ENCODE assay signal across 8 cellular contexts in the genomic region with DNA sequence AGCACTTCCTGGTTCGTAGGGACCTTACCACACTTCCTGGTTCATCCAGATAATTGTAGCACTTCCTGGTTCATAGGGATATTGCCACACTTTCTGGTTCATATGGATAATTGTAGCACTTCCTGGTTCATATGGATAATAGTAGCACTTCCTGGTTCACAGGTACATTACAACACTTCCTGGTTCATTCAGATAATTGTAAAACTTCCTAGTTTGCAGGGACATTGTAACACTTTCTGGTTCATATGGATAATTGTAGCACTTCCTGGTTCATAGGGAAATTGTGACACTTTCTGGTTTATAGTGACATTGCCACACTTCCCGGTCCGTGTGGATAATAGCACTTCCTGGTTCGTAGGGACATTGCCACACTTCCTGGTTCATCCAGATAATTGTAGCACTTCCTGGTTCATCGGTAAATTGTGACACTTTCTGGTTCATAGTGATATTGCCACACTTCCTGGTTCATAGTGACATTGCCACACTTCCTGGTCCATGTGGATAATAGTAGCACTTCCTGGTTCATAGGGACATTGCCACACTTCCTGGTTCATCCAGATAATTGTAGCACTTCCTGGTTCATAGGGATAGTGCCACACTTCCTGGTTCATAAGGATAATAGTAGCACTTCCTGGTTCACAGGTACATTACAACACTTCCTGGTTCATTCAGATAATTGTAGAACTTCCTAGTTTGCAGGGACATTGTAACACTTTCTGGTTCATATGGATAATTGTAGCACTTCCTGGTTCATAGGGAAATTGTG.
DNase-seq lines count a peak whose midpoint lies in the region; ATAC-seq and TF ChIP-seq lines count a peak whose summit lies in the region.
"Not testable (repeated sequence)": the region's sequence is repeated elsewhere in the genome, so short reads cannot be mapped to it uniquely, and the experiment has no call there.

No MANE protein-coding gene starts in this region.

- H3K14ac ChIP-seq in IMR-90 (replicated peaks; ENCODE audit: low read depth, low read length): not testable (repeated sequence)

- H2AFZ ChIP-seq in IMR-90 (replicated peaks; ENCODE audit: low read length, poor library complexity): not testable (repeated sequence)

- TF ChIP-seq POLR2A in IMR-90 (IDR thresholded peaks at IDR 0.05; ENCODE audit: low read depth, low read length): not testable (repeated sequence)

- peaks cover 0 to 20% (median 9%) of the 10 kb centered on the region in 10 experiments; a peak in 8 of 20 replicates for H3K4me1 ChIP-seq in BLaER1 treated with 17β-estradiol and CSF1 and Interleukin-3, amounts not matched to agents 10 nM and 100 nM
- H3K4me1 ChIP-seq in IMR-90 (ENCODE audit: control insufficient read depth, insufficient read depth, low read length): not testable (repeated sequence)
- H3K4me1 ChIP-seq in naive thymus-derived CD4-positive, alpha-beta T cell (ENCODE audit: control insufficient read depth in 2 of 2, insufficient read depth in 2 of 2, low read length in 2 of 2): peaks cover 16% of the 10 kb centered on the region in 2 donors

- H4K5ac ChIP-seq in IMR-90 (ENCODE audit: low read depth, low read length): 0 out of 2 replicates have a peak overlapping the region, but pooled peaks have one; percentile 40

- H2AK9ac ChIP-seq in IMR-90 (replicated peaks; ENCODE audit: low read depth, low read length, poor library complexity): not testable (repeated sequence)

- H3K23ac ChIP-seq in IMR-90 (ENCODE audit: low read depth, low read length): not testable (repeated sequence)

- not testable (repeated sequence) for H2BK20ac ChIP-seq in IMR-90 (ENCODE audit: low read depth, low read length)

- not testable (repeated sequence) for TF ChIP-seq RAD21 in IMR-90 (IDR thresholded peaks at IDR 0.05; ENCODE audit: low read length)

- not testable (repeated sequence) for H2BK15ac ChIP-seq in IMR-90 (ENCODE audit: low read depth, low read length)

- H3K36me3 Mint-ChIP-seq in activated naive CD4-positive, alpha-beta T cell treated with anti-CD3 and anti-CD28 coated beads, Interleukin-2, amount 10 ng/mL, durations not matched to agents 7 days and 5 days: peaks cover 73% of the 10 kb centered on the region
- H3K36me3 Mint-ChIP-seq in effector memory CD8-positive, alpha-beta T cell (ENCODE audit: insufficient read depth): peaks cover 50% of the 10 kb centered on the region
- peaks cover 45 to 69% (median 68%) of the 10 kb centered on the region in 5 donors for H3K36me3 Mint-ChIP-seq in naive thymus-derived CD4-positive, alpha-beta T cell

- WGBS in IMR-90 (ENCODE audit: extremely low coverage in 2 of 2, insufficient read length in 1 of 2), 2 experiments: no CpG with 5 or more reads among the region's 5 CpGs

- not testable (repeated sequence) for H2AK5ac ChIP-seq in IMR-90 (ENCODE audit: low read depth, low read length)

- ATAC-seq in IMR-90 (ENCODE audit: low read depth): not testable (repeated sequence)
- peak; percentile 44 for ATAC-seq in effector memory CD8-positive, alpha-beta T cell (replicated peaks)
- ATAC-seq in naive thymus-derived CD4-positive, alpha-beta T cell: peak; percentile 67

- not testable (repeated sequence) for H3K9me1 ChIP-seq in IMR-90 (ENCODE audit: insufficient read depth, low read length)

- H3K9me3 ChIP-seq in BLaER1 treated with 17β-estradiol and CSF1 and Interleukin-3, amounts not matched to agents 10 nM and 100 nM (replicated peaks in 1 of 11): peaks cover 36 to 69% (median 52%) of the 10 kb centered on the region in 11 experiments
- not testable (repeated sequence) for H3K9me3 ChIP-seq in IMR-90 (ENCODE audit: control insufficient read depth, insufficient read depth, low read length)
- peaks cover 12 to 20% (median 18%) of the 10 kb centered on the region in 3 experiments for H3K9me3 ChIP-seq in naive thymus-derived CD4-positive, alpha-beta T cell (ENCODE audit: control insufficient read depth in 2 of 3, low read length in 3 of 3)

- peak overlapping the region in 8 of 10 experiments; percentile 19 to 42 (median 32); a peak in 9 of 20 replicates for H3K4me3 ChIP-seq in BLaER1 treated with 17β-estradiol and CSF1 and Interleukin-3, amounts not matched to agents 10 nM and 100 nM
- not testable (repeated sequence) for H3K4me3 ChIP-seq in IMR-90 (ENCODE audit: insufficient read depth, low read depth, low read length)
- H3K4me3 ChIP-seq in naive thymus-derived CD4-positive, alpha-beta T cell (ENCODE audit: low read length): peak overlapping the region; percentile 43

- peak overlapping the region in 8 of 11 experiments; percentile 56 to 75 (median 70); a peak in 16 of 22 replicates for H3K9ac ChIP-seq in BLaER1 treated with 17β-estradiol and CSF1 and Interleukin-3, amounts not matched to agents 10 nM and 100 nM
- H3K9ac ChIP-seq in IMR-90 (ENCODE audit: low read depth, low read length): not testable (repeated sequence)

- H3K27me3 Mint-ChIP-seq in activated naive CD4-positive, alpha-beta T cell treated with anti-CD3 and anti-CD28 coated beads, Interleukin-2, amount 10 ng/mL, durations not matched to agents 7 days and 5 days; effector memory CD8-positive, alpha-beta T cell; naive thymus-derived CD4-positive, alpha-beta T cell: not testable (repeated sequence)

- not testable (repeated sequence) for H3K27me3 ChIP-seq in BLaER1 treated with 17β-estradiol and CSF1 and Interleukin-3, amounts not matched to agents 10 nM and 100 nM; IMR-90 (ENCODE audit: control insufficient read depth, insufficient read depth, low read length); naive thymus-derived CD4-positive, alpha-beta T cell (ENCODE audit: control insufficient read depth in 2 of 2, insufficient read depth in 2 of 2, low read length in 2 of 2)

- intact Hi-C loops in IMR-90 (cut with micrococcal nuclease): not testable (repeated sequence)
- intact Hi-C loops in naive thymus-derived CD4-positive, alpha-beta T cell (cut with micrococcal nuclease): loop anchor here (1.0 to 2.0 kb wide), 6 partner anchors 21 to 1381 kb away; partner anchors contain the start of gene SLC25A6 (in 1 of the 2)

- H2BK5ac ChIP-seq in IMR-90 (ENCODE audit: low read depth, low read length, poor library complexity, severe bottlenecking): not testable (repeated sequence)

- H3K4me3 Mint-ChIP-seq in activated naive CD4-positive, alpha-beta T cell treated with anti-CD3 and anti-CD28 coated beads, Interleukin-2, amount 10 ng/mL, durations not matched to agents 7 days and 5 days: peak overlapping the region; percentile 13
- peak overlapping the region; percentile 75 for H3K4me3 Mint-ChIP-seq in effector memory CD8-positive, alpha-beta T cell
- H3K4me3 Mint-ChIP-seq in naive thymus-derived CD4-positive, alpha-beta T cell: peak overlapping the region; percentile 55 to 84 (median 68)

- 0 out of 22 replicates have a peak overlapping the region, but pooled peaks of 1 of the 11 experiments have one; percentile 5 for H3K4me2 ChIP-seq in BLaER1 treated with 17β-estradiol and CSF1 and Interleukin-3, amounts not matched to agents 10 nM and 100 nM
- not testable (repeated sequence) for H3K4me2 ChIP-seq in IMR-90 (ENCODE audit: low read depth, low read length)

- DNase-seq in IMR-90: not testable (repeated sequence)
- peak; percentile 41 for DNase-seq in SK-N-DZ (ENCODE audit: low spot score)
- peak; percentile 38 to 50 for DNase-seq in activated CD4-positive, alpha-beta T cell treated with anti-CD3 and anti-CD28 coated beads, Interleukin-2, amount 50 U/mL, for 4 hours
- DNase-seq in activated naive CD4-positive, alpha-beta T cell treated with anti-CD3 and anti-CD28 coated beads, Interleukin-2, amount 10 ng/mL, durations not matched to agents 7 days and 5 days: peak; percentile 63
- peak; percentile 50 to 71 (median 59) for DNase-seq in effector memory CD8-positive, alpha-beta T cell
- peak in 7 of 9 donors; percentile 68 to 91 (median 87) for DNase-seq in naive thymus-derived CD4-positive, alpha-beta T cell
- peak; percentile 66 for DNase-seq in stimulated activated CD4-positive, alpha-beta T cell treated with anti-CD3 and anti-CD28 coated beads, Interleukin-4, amount 100 ng/mL, for 24 hours

- not testable (repeated sequence) for H2BK120ac ChIP-seq in IMR-90 (ENCODE audit: low read depth, low read length)

- H4K20me1 ChIP-seq in BLaER1 treated with 17β-estradiol and CSF1 and Interleukin-3, amounts not matched to agents 10 nM and 100 nM; IMR-90 (ENCODE audit: insufficient read depth, low read length): not testable (repeated sequence)

- H3K4ac ChIP-seq in IMR-90 (ENCODE audit: low read depth, low read length): not testable (repeated sequence)

- H3K4me1 Mint-ChIP-seq in activated naive CD4-positive, alpha-beta T cell treated with anti-CD3 and anti-CD28 coated beads, Interleukin-2, amount 10 ng/mL, durations not matched to agents 7 days and 5 days: peaks cover 54% of the 10 kb centered on the region
- peaks cover 33 to 43% of the 10 kb centered on the region in 2 donors for H3K4me1 Mint-ChIP-seq in effector memory CD8-positive, alpha-beta T cell (ENCODE audit: low read depth in 2 of 2)
- peaks cover 23 to 57% (median 52%) of the 10 kb centered on the region in 7 donors for H3K4me1 Mint-ChIP-seq in naive thymus-derived CD4-positive, alpha-beta T cell

- BruUV-seq in IMR-90 (replicated peaks; lab: Mats Ljungman, UMichigan): not testable (repeated sequence)

- TF ChIP-seq CTCF in IMR-90 (conservative IDR thresholded peaks at IDR 0.05; ENCODE audit: low read depth, low read length): not testable (repeated sequence)

- not testable (repeated sequence) for H3K56ac ChIP-seq in IMR-90 (ENCODE audit: extremely low read depth, insufficient read depth, low read length)

- peak overlapping the region in 1 of 2 experiments; percentile 60; a peak in 2 of 4 replicates for H4K8ac ChIP-seq in IMR-90 (ENCODE audit: low read depth in 2 of 2, low read length in 2 of 2)

- dilution Hi-C loops in IMR-90 (cut with HindIII; ENCODE audit: low sequenced_read_pairs, unreplicated experiment): not testable (repeated sequence)

- in situ Hi-C loops in IMR-90 (cut with MboI; ENCODE audit: low sequenced_read_pairs): not testable (repeated sequence)

- H4K91ac ChIP-seq in IMR-90 (ENCODE audit: insufficient read depth, low read depth, low read length): not testable (repeated sequence)

- POLR2A ChIA-PET in IMR-90 (lab: Charles Lee; ENCODE audit: unreplicated experiment); naive thymus-derived CD4-positive, alpha-beta T cell (lab: Charles Lee): not testable (repeated sequence)

- H3K18ac ChIP-seq in IMR-90 (ENCODE audit: low read depth, low read length): not testable (repeated sequence)

- CTCF ChIA-PET in IMR-90 (lab: Yijun Ruan, JAX); activated naive CD4-positive, alpha-beta T cell treated with anti-CD3 and anti-CD28 coated beads, Interleukin-2, amount 10 ng/mL, durations not matched to agents 7 days and 5 days (lab: Charles Lee); naive thymus-derived CD4-positive, alpha-beta T cell (lab: Charles Lee): not testable (repeated sequence)

- H3K9me3 Mint-ChIP-seq in activated naive CD4-positive, alpha-beta T cell treated with anti-CD3 and anti-CD28 coated beads, Interleukin-2, amount 10 ng/mL, durations not matched to agents 7 days and 5 days: peaks cover 42% of the 10 kb centered on the region
- peaks cover 24 to 29% of the 10 kb centered on the region in 2 donors for H3K9me3 Mint-ChIP-seq in effector memory CD8-positive, alpha-beta T cell
- H3K9me3 Mint-ChIP-seq in naive thymus-derived CD4-positive, alpha-beta T cell: peaks cover 29 to 57% (median 43%) of the 10 kb centered on the region in 11 donors

- H3K79me1 ChIP-seq in IMR-90 (ENCODE audit: low read depth in 1 of 2, low read length in 2 of 2): not testable (repeated sequence)

- H3K27ac Mint-ChIP-seq in activated naive CD4-positive, alpha-beta T cell treated with anti-CD3 and anti-CD28 coated beads, Interleukin-2, amount 10 ng/mL, durations not matched to agents 7 days and 5 days: peak overlapping the region; percentile 92
- peak overlapping the region; percentile 98 to 99 for H3K27ac Mint-ChIP-seq in effector memory CD8-positive, alpha-beta T cell
- H3K27ac Mint-ChIP-seq in naive thymus-derived CD4-positive, alpha-beta T cell: peak overlapping the region; percentile 92 to 100 (median 98)

- H3K27ac ChIP-seq in BLaER1 treated with 17β-estradiol and CSF1 and Interleukin-3, amounts not matched to agents 10 nM and 100 nM: peak overlapping the region in 10 of 11 experiments; percentile 35 to 93 (median 92); a peak in 21 of 22 replicates
- H3K27ac ChIP-seq in IMR-90 (ENCODE audit: insufficient read depth, low read length): not testable (repeated sequence)
- H3K27ac ChIP-seq in naive thymus-derived CD4-positive, alpha-beta T cell (ENCODE audit: low read depth, low read length): peak overlapping the region; percentile 54

- peaks cover 40 to 81% (median 47%) of the 10 kb centered on the region in 11 experiments for H3K36me3 ChIP-seq in BLaER1 treated with 17β-estradiol and CSF1 and Interleukin-3, amounts not matched to agents 10 nM and 100 nM
- H3K36me3 ChIP-seq in IMR-90 (ENCODE audit: control insufficient read depth, insufficient read depth, low read length): not testable (repeated sequence)
- H3K36me3 ChIP-seq in naive thymus-derived CD4-positive, alpha-beta T cell (ENCODE audit: control insufficient read depth in 2 of 3, insufficient read depth in 3 of 3, low read length in 3 of 3): peaks cover 0 to 12% (median 0%) of the 10 kb centered on the region in 3 experiments

Comparison
In these comparisons a context has a peak if more than half of its experiments do, and no peak if none do; other contexts are left out.
1. H3K4me3 Mint-ChIP-seq: peak in every context shown above with its lines; median percentile 75 in effector memory CD8-positive, alpha-beta T cell; 68 in naive thymus-derived CD4-positive, alpha-beta T cell; 13 in activated naive CD4-positive, alpha-beta T cell treated with anti-CD3 and anti-CD28 coated beads, Interleukin-2, amount 10 ng/mL, durations not matched to agents 7 days and 5 days.